Comparison of ENCODE assay signal across 8 cellular contexts in genomic region chr16:56935201-56935600, GRCh38. TPM values are rescaled to one million over a fixed set of nuclear protein-coding genes. Genes with fewer than 3 reads are reported as not detected.
DNase-seq lines count a peak whose midpoint lies in the region; ATAC-seq and TF ChIP-seq lines count a peak whose summit lies in the region.

No MANE protein-coding gene starts in this region.

- DNase-seq in activated naive CD4-positive, alpha-beta T cell treated with anti-CD3 and anti-CD28 coated beads, Interleukin-2, amount 10 ng/mL, durations not matched to agents 7 days and 5 days, result no peak
- no peak for DNase-seq in activated naive CD4-positive, alpha-beta T cell treated with anti-CD3 and anti-CD28 coated beads, Interleukin-2, amount 50 U/mL, for 16 hours
- DNase-seq in activated naive CD8-positive, alpha-beta T cell treated with anti-CD3 and anti-CD28 coated beads, Interleukin-2, amount 10 ng/mL, durations not matched to agents 7 days and 5 days, result no peak
- no peak for DNase-seq in right lobe of liver
- DNase-seq in transverse colon, result no peak
- no peak for DNase-seq in WERI-Rb-1

- TF ChIP-seq POLR2A in right lobe of liver (IDR thresholded peaks at IDR 0.05) (no peak), transverse colon (IDR thresholded peaks at IDR 0.05) (no peak)

- H3K4me3 ChIP-seq in right lobe of liver, result peak overlapping the region; percentile 86 to 98 (median 89)
- peak overlapping the region in 3 of 4 donors; percentile 5 to 94 (median 91) for H3K4me3 ChIP-seq in transverse colon
- no peak overlapping the region for H3K4me3 ChIP-seq in WERI-Rb-1 (ENCODE audit: low read depth, low read length)

- intact Hi-C loops in right lobe of liver (cut with DNase I), result no loop called here
- intact Hi-C loops in transverse colon (cut with DNase I; ENCODE audit: low total_unique reads), result no loop called here

- H3K27ac Mint-ChIP-seq in activated naive CD4-positive, alpha-beta T cell treated with anti-CD3 and anti-CD28 coated beads, Interleukin-2, amount 10 ng/mL, durations not matched to agents 7 days and 5 days, result peak overlapping the region; percentile 75
- peak overlapping the region; percentile 70 for H3K27ac Mint-ChIP-seq in activated naive CD8-positive, alpha-beta T cell treated with anti-CD3 and anti-CD28 coated beads, Interleukin-2, amount 10 ng/mL, durations not matched to agents 7 days and 5 days

- H3K9me3 ChIP-seq in right lobe of liver, result no peaks in the 10 kb centered on the region
- no peaks in the 10 kb centered on the region for H3K9me3 ChIP-seq in transverse colon
- no peaks in the 10 kb centered on the region for H3K9me3 ChIP-seq in WERI-Rb-1 (ENCODE audit: severe bottlenecking)

- TF ChIP-seq CTCF in right lobe of liver (IDR thresholded peaks at IDR 0.05), result no peak
- no peak for TF ChIP-seq CTCF in transverse colon (IDR thresholded peaks at IDR 0.05)
- no peak for TF ChIP-seq CTCF in WERI-Rb-1 (IDR thresholded peaks at IDR 0.05; ENCODE audit: low read depth, low read length)

- 18% methylated on average over 5 of the region's 5 CpGs for WGBS in right lobe of liver (ENCODE audit: insufficient coverage, low coverage, low lambda C conversion rate, missing lambda C conversion rate)
- 25 to 40% methylated on average over 5 of the region's 5 CpGs for WGBS in transverse colon (ENCODE audit: low coverage in 1 of 2), 2 donors

- H3K36me3 ChIP-seq in right lobe of liver (peaks cover 26 to 55% (median 43%) of the 10 kb centered on the region in 4 donors), transverse colon (peaks cover 0 to 53% (median 22%) of the 10 kb centered on the region in 4 donors), WERI-Rb-1 (peaks cover 72% of the 10 kb centered on the region)

- H3K4me3 Mint-ChIP-seq in activated naive CD4-positive, alpha-beta T cell treated with anti-CD3 and anti-CD28 coated beads, Interleukin-2, amount 10 ng/mL, durations not matched to agents 7 days and 5 days, result peak overlapping the region; percentile 99
- H3K4me3 Mint-ChIP-seq in activated naive CD8-positive, alpha-beta T cell treated with anti-CD3 and anti-CD28 coated beads, Interleukin-2, amount 10 ng/mL, durations not matched to agents 7 days and 5 days, result peak overlapping the region; percentile 73

- ATAC-seq in activated naive CD8-positive, alpha-beta T cell treated with anti-CD3 and anti-CD28 coated beads, Interleukin-2, amount 10 ng/mL, durations not matched to agents 7 days and 5 days (ENCODE audit: low read depth), result no peak
- ATAC-seq in right lobe of liver (no peak), GM18909 (IDR thresholded peaks at IDR 0.05; ENCODE audit: poor library complexity, unreplicated experiment) (no peak), HG02588 (IDR thresholded peaks at IDR 0.05; ENCODE audit: unreplicated experiment) (no peak)

- H3K27me3 Mint-ChIP-seq in activated naive CD4-positive, alpha-beta T cell treated with anti-CD3 and anti-CD28 coated beads, Interleukin-2, amount 10 ng/mL, durations not matched to agents 7 days and 5 days, result peaks cover 4% of the 10 kb centered on the region
- no peaks in the 10 kb centered on the region for H3K27me3 Mint-ChIP-seq in activated naive CD8-positive, alpha-beta T cell treated with anti-CD3 and anti-CD28 coated beads, Interleukin-2, amount 10 ng/mL, durations not matched to agents 7 days and 5 days

- H3K27ac ChIP-seq in right lobe of liver, result peak overlapping the region; percentile 23 to 100 (median 98)
- peak overlapping the region in 3 of 4 donors; percentile 97 to 100 (median 98) for H3K27ac ChIP-seq in transverse colon
- no peak overlapping the region for H3K27ac ChIP-seq in WERI-Rb-1

- in situ Hi-C loops in transverse colon (cut with MboI; ENCODE audit: low pct_ligation_motif_present in 1 of 4, low pct_unique_long_range_greater_than_20kb in 1 of 4, low sequenced_read_pairs in 3 of 4), result no loop called here

- POLR2A ChIA-PET in activated naive CD8-positive, alpha-beta T cell treated with anti-CD3 and anti-CD28 coated beads, Interleukin-2, amount 10 ng/mL, durations not matched to agents 7 days and 5 days (lab: Charles Lee), result interaction anchor here (2.7 kb wide), 1 partner anchor 69 kb away, joined by 9 read pairs; no protein-coding TSS in a partner anchor

- TF ChIP-seq EP300 in transverse colon (IDR thresholded peaks at IDR 0.05; ENCODE audit: low read depth), result no peak

- no peaks in the 10 kb centered on the region for H3K27me3 ChIP-seq in right lobe of liver
- no peaks in the 10 kb centered on the region for H3K27me3 ChIP-seq in transverse colon
- no peaks in the 10 kb centered on the region for H3K27me3 ChIP-seq in WERI-Rb-1 (ENCODE audit: insufficient read depth, low read depth, severe bottlenecking)

- H3K9me3 Mint-ChIP-seq in activated naive CD4-positive, alpha-beta T cell treated with anti-CD3 and anti-CD28 coated beads, Interleukin-2, amount 10 ng/mL, durations not matched to agents 7 days and 5 days, result no peaks in the 10 kb centered on the region
- H3K9me3 Mint-ChIP-seq in activated naive CD8-positive, alpha-beta T cell treated with anti-CD3 and anti-CD28 coated beads, Interleukin-2, amount 10 ng/mL, durations not matched to agents 7 days and 5 days, result no peaks in the 10 kb centered on the region

- H3K4me1 ChIP-seq in right lobe of liver (peaks cover 0 to 24% (median 13%) of the 10 kb centered on the region in 4 donors), transverse colon (peaks cover 0 to 66% (median 37%) of the 10 kb centered on the region in 4 donors)

- H3K4me1 Mint-ChIP-seq in activated naive CD4-positive, alpha-beta T cell treated with anti-CD3 and anti-CD28 coated beads, Interleukin-2, amount 10 ng/mL, durations not matched to agents 7 days and 5 days, result peaks cover 70% of the 10 kb centered on the region
- H3K4me1 Mint-ChIP-seq in activated naive CD8-positive, alpha-beta T cell treated with anti-CD3 and anti-CD28 coated beads, Interleukin-2, amount 10 ng/mL, durations not matched to agents 7 days and 5 days, result peaks cover 58% of the 10 kb centered on the region

- peaks cover 71% of the 10 kb centered on the region for H3K36me3 Mint-ChIP-seq in activated naive CD4-positive, alpha-beta T cell treated with anti-CD3 and anti-CD28 coated beads, Interleukin-2, amount 10 ng/mL, durations not matched to agents 7 days and 5 days
- peaks cover 63% of the 10 kb centered on the region for H3K36me3 Mint-ChIP-seq in activated naive CD8-positive, alpha-beta T cell treated with anti-CD3 and anti-CD28 coated beads, Interleukin-2, amount 10 ng/mL, durations not matched to agents 7 days and 5 days

- CTCF ChIA-PET in activated naive CD4-positive, alpha-beta T cell treated with anti-CD3 and anti-CD28 coated beads, Interleukin-2, amount 10 ng/mL, durations not matched to agents 7 days and 5 days (lab: Charles Lee), result no interaction called here

RNA-seq across cellular contexts. Expression of gene HERPUD1, which starts 3.3 kb away (rescaled TPM):
- total RNA-seq in activated naive CD8-positive, alpha-beta T cell treated with anti-CD3 and anti-CD28 coated beads, Interleukin-2, amount 10 ng/mL, durations not matched to agents 7 days and 5 days, result 100 to 1,000 TPM; 134 to 157 TPM
- total RNA-seq in right lobe of liver, result 100 to 1,000 TPM; 103 to 185 (median 133) TPM
- total RNA-seq in transverse colon, result 100 to 1,000 TPM in 3 of 4 donors, 10 to 100 TPM in 1; 64.1 to 335 (median 186) TPM

RNA-seq across cellular contexts. Expression of gene CETP, which starts 26.5 kb away (rescaled TPM):
- total RNA-seq in activated naive CD8-positive, alpha-beta T cell treated with anti-CD3 and anti-CD28 coated beads, Interleukin-2, amount 10 ng/mL, durations not matched to agents 7 days and 5 days, result not detected
- total RNA-seq in right lobe of liver, result 10 to 100 TPM in 1 of 6 experiments, 1 to 10 TPM in 4, under 1 TPM in 1; 0.62 to 11.8 (median 4.7) TPM
- under 1 TPM in 1 of 4 donors, not detected in 3; 0.55 TPM for total RNA-seq in transverse colon

RNA-seq across cellular contexts. Expression of gene NLRC5, which starts 54.2 kb away (rescaled TPM):
- total RNA-seq in activated naive CD8-positive, alpha-beta T cell treated with anti-CD3 and anti-CD28 coated beads, Interleukin-2, amount 10 ng/mL, durations not matched to agents 7 days and 5 days, result 100 to 1,000 TPM; 401 to 414 TPM
- total RNA-seq in right lobe of liver (10 to 100 TPM in 5 of 6 experiments, 1 to 10 TPM in 1; 4.6 to 25.2 (median 13.3) TPM), transverse colon (100 to 1,000 TPM in 1 of 4 donors, 10 to 100 TPM in 3; 59.4 to 171 (median 73.6) TPM)
